Comparison of ENCODE assay signal across 26 cellular contexts in the genomic region with DNA sequence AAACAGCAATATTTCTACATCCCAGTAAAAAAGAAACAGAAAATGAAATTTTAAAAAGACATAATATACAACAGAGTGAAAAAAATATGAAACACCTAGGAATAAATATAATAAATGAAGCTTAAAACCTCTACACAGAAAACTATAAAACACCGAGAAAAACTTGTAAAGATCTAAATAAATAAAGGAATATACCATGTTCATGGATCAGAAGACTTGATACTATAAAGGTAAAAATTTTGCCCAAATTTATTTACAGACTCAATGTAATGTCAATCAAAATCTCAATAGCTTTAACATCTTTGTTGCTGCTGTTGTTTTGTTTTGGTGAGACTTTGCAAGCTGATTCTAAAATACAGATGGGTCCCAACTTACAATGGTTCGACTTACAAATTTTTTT.
"Had no signal": no experiment of that assay in that cellular context is flagged by ENCODE, and none has a peak within 500 bp of the region (broad histone marks: within the 10 kb centered on the region; RNA-seq: fewer than 3 reads in every experiment).

No MANE protein-coding gene starts in this region.

- FAIRE-seq: frontal cortex, keratinocyte, urothelium cell line had no signal

- H3K9me3 ChIP-seq: lower lobe of right lung, neutrophil, right lobe of liver, upper lobe of left lung had no signal

- H3K27me3 Mint-ChIP-seq: naive B cell; progenitor cell of endocrine pancreas; stimulated activated naive B cell treated with anti-CD40 and anti-IgM and Interleukin-4, amounts not matched to agents 10 μg/mL and 1 μg/mL and 100 μg/mL, for 72 hours had no signal

- H3K27me3 ChIP-seq: right lobe of liver, tibial nerve, upper lobe of left lung had no signal

- H3K36me3 Mint-ChIP-seq: immature natural killer cell had no signal

- H3K27ac ChIP-seq: lower lobe of right lung, neutrophil, parathyroid adenoma, right lobe of liver, thoracic aorta, tibial nerve, upper lobe of left lung had no signal

- H3K27ac Mint-ChIP-seq: immature natural killer cell; mesothelial cell of epicardium; natural killer cell treated with Interleukin-12 subunit alpha and Interleukin-12 subunit beta and Interleukin-15 and Interleukin-18, amount 100 ng/mL, for 72 hours; progenitor cell of endocrine pancreas; stimulated activated naive B cell treated with anti-CD40 and anti-IgM and Interleukin-4, amounts not matched to agents 10 μg/mL and 1 μg/mL and 100 μg/mL, for 72 hours; stimulated activated naive CD8-positive, alpha-beta T cell treated with anti-CD3 and anti-CD28 coated beads, Interleukin-15, Interleukin-2, amounts not matched to agents 100 ng/mL and 50 ng/mL, for 24 hours had no signal

- H3K4me3 Mint-ChIP-seq: immature natural killer cell; mesothelial cell of epicardium; natural killer cell treated with Interleukin-12 subunit alpha and Interleukin-12 subunit beta and Interleukin-15 and Interleukin-18, amount 100 ng/mL, for 72 hours; neural crest cell; stimulated activated naive B cell treated with anti-CD40 and anti-IgM and Interleukin-4, amounts not matched to agents 10 μg/mL and 1 μg/mL and 100 μg/mL, for 72 hours; stimulated activated naive CD8-positive, alpha-beta T cell treated with anti-CD3 and anti-CD28 coated beads, Interleukin-15, Interleukin-2, amounts not matched to agents 100 ng/mL and 50 ng/mL, for 24 hours had no signal

- H3K4me3 ChIP-seq: lower lobe of right lung, mucosa of descending colon, right lobe of liver, smooth muscle cell, thoracic aorta, tibial nerve, upper lobe of left lung had no signal

- DNase-seq: cortex of kidney; hypothalamus; immature natural killer cell; left ventricle myocardium superior; lower lobe of right lung; mucosa of descending colon; naive B cell; right lobe of liver; stimulated activated CD4-positive, alpha-beta T cell treated with anti-CD3 and anti-CD28 coated beads, Interleukin-12 subunit alpha, Interleukin-12 subunit beta, amount 100 ng/mL, for 4 hours; stimulated activated CD4-positive, alpha-beta T cell treated with anti-CD3 and anti-CD28 coated beads, Interleukin-2, amount 100 ng/mL, for 24 hours; stimulated activated CD4-positive, alpha-beta T cell treated with anti-CD3 and anti-CD28 coated beads, Interleukin-4, amount 100 ng/mL, for 4 hours; stimulated activated naive B cell treated with anti-CD40 and anti-IgM and Interleukin-4, amounts not matched to agents 10 μg/mL and 1 μg/mL and 100 μg/mL, for 72 hours; upper lobe of left lung had no signal

- H3K36me3 ChIP-seq: lower lobe of right lung, neutrophil, right lobe of liver, thoracic aorta, tibial nerve, upper lobe of left lung had no signal

- ATAC-seq: left ventricle myocardium superior; lower lobe of right lung; mucosa of descending colon; natural killer cell treated with Interleukin-12 subunit alpha and Interleukin-12 subunit beta and Interleukin-15 and Interleukin-18, amount 100 ng/mL, for 72 hours; right lobe of liver; stimulated activated naive B cell treated with anti-CD40 and anti-IgM and Interleukin-4, amounts not matched to agents 10 μg/mL and 1 μg/mL and 100 μg/mL, for 72 hours had no signal

- H3K4me1 ChIP-seq: parathyroid adenoma, right lobe of liver had no signal
